ENCODE assay signal across 11 cellular contexts in genomic region chr10:4246881-4247358, GRCh38.
DNase-seq lines count a peak whose midpoint lies in the region; ATAC-seq and TF ChIP-seq lines count a peak whose summit lies in the region.
"Had no signal": no experiment of that assay in that cellular context is flagged by ENCODE, and none has a peak within 500 bp of the region (broad histone marks: within the 10 kb centered on the region; RNA-seq: fewer than 3 reads in every experiment).

No MANE protein-coding gene starts in this region.

- H3K9ac ChIP-seq in Karpas-422 (ENCODE audit: low read length), result no peak overlapping the region

- H3K9me3 ChIP-seq in heart left ventricle (peaks cover 0 to 6% (median 0%) of the 10 kb centered on the region in 12 donors), vagina (no peaks in the 10 kb centered on the region), Karpas-422 (ENCODE audit: low read length) (no peaks in the 10 kb centered on the region)

- no peaks in the 10 kb centered on the region for H3K79me2 ChIP-seq in Karpas-422 (ENCODE audit: low read length)

- H3K4me3 ChIP-seq in heart left ventricle, result no peak overlapping the region
- no peak overlapping the region for H3K4me3 ChIP-seq in vagina
- H3K4me3 ChIP-seq in Karpas-422 (ENCODE audit: low read length), result no peak overlapping the region

- peak overlapping the region in 11 of 12 donors; percentile 3 to 93 (median 65) for H3K27ac ChIP-seq in heart left ventricle
- H3K27ac ChIP-seq in vagina, result peak overlapping the region; percentile 46
- H3K27ac ChIP-seq in Karpas-422 (ENCODE audit: low read length), result no peak overlapping the region

- no peak overlapping the region for H2AFZ ChIP-seq in Karpas-422 (ENCODE audit: low read length)

- TF ChIP-seq CTCF in heart left ventricle (IDR thresholded peaks at IDR 0.05) (no peak), vagina (IDR thresholded peaks at IDR 0.05) (no peak)

- H3K36me3 ChIP-seq in heart left ventricle (no peaks in the 10 kb centered on the region), vagina (no peaks in the 10 kb centered on the region), Karpas-422 (ENCODE audit: insufficient read depth, low read length) (no peaks in the 10 kb centered on the region)

- no peaks in the 10 kb centered on the region for H3K27me3 ChIP-seq in heart left ventricle
- no peaks in the 10 kb centered on the region for H3K27me3 ChIP-seq in vagina
- peaks cover 3% of the 10 kb centered on the region; the same call in 1 of the 2 replicates for H3K27me3 ChIP-seq in Karpas-422 (ENCODE audit: low read length)

- no peak for TF ChIP-seq POLR2A in heart left ventricle (IDR thresholded peaks at IDR 0.05)
- TF ChIP-seq POLR2A in vagina (IDR thresholded peaks at IDR 0.05), result no peak

- H3K4me1 ChIP-seq in heart left ventricle (peaks cover 0 to 47% (median 31%) of the 10 kb centered on the region in 12 donors), vagina (peaks cover 15% of the 10 kb centered on the region), Karpas-422 (ENCODE audit: low read length) (peaks cover 5% of the 10 kb centered on the region; the same call in 1 of the 2 replicates)

- intact Hi-C loops in heart left ventricle (cut with DNase I) (loop anchor here in 7 of 10 donors (10.0 kb wide), 7 partner anchors 88 to 462 kb away; partner anchors contain the start of gene KLF6 (in 2 of the 7)), left ventricle myocardium superior (cut with micrococcal nuclease) (no loop called here), vagina (cut with DNase I) (loop anchor here (10.0 kb wide), 1 partner anchor 408 kb away; no protein-coding TSS in a partner anchor)

- DNase-seq in heart left ventricle (no peak), left ventricle myocardium superior (no peak), amniotic stem cell (lab: John Stamatoyannopoulos, UW) (peak; percentile 48), kidney glomerular epithelial cell (lab: John Stamatoyannopoulos, UW) (peak; percentile 24), vagina (ENCODE audit: extremely low spot score in 2 of 2) (no peak), SIG-M5 treated with dmso at 0.1 percent for 504 hours (lab: John Stamatoyannopoulos, UW; ENCODE audit: unreplicated experiment) (no peak), NCI-H2107 treated with DMSO at 0.1 percent for 48 hours (lab: John Stamatoyannopoulos, UW; ENCODE audit: unreplicated experiment) (no peak), Karpas-422 (no peak)
- DNase-seq: activated CD4-positive, CD25-positive, alpha-beta regulatory T cell treated with anti-CD3 and anti-CD28 coated beads, Interleukin-2, amount 50 U/mL, for 72 hours; central memory CD4-positive, alpha-beta T cell; stimulated activated CD4-positive, alpha-beta T cell treated with anti-CD3 and anti-CD28 coated beads, Interleukin-12 subunit alpha, Interleukin-12 subunit beta, amount 100 ng/mL, for 4 hours had no signal

- peak in 3 of 4 donors; percentile 14 to 48 (median 45) for ATAC-seq in heart left ventricle
- no peak for ATAC-seq in left ventricle myocardium superior

- no peak overlapping the region for H3K4me2 ChIP-seq in Karpas-422 (ENCODE audit: low read depth, low read length, poor library complexity, severe bottlenecking)

- no peaks in the 10 kb centered on the region for H4K20me1 ChIP-seq in Karpas-422 (ENCODE audit: insufficient read depth, low read depth, low read length)

- 27 to 40% (median 33%) methylated on average over 4 of the region's 4 CpGs for WGBS in heart left ventricle, 4 donors

- H3K9me2 ChIP-seq in Karpas-422 (replicated peaks; ENCODE audit: insufficient read depth, low read length), result no peaks in the 10 kb centered on the region

Comparison
In these comparisons a context has a peak if more than half of its experiments do, and no peak if none do; other contexts are left out.
1. DNase-seq: peak in amniotic stem cell (single experiment) and kidney glomerular epithelial cell (single experiment); none in heart left ventricle (0 of 5), left ventricle myocardium superior (single experiment), vagina (0 of 2), SIG-M5 treated with dmso at 0.1 percent for 504 hours (single experiment), NCI-H2107 treated with DMSO at 0.1 percent for 48 hours (single experiment) and Karpas-422 (single experiment).